ENCODE assay signal across 8 cellular contexts in genomic region chr12:64679487-64679983, GRCh38.
DNase-seq lines count a peak whose midpoint lies in the region; ATAC-seq and TF ChIP-seq lines count a peak whose summit lies in the region.

No MANE protein-coding gene starts in this region.

- ATAC-seq in HG03095 (IDR thresholded peaks at IDR 0.05; ENCODE audit: unreplicated experiment): peak; percentile 47

- no peak overlapping the region for H3K9ac ChIP-seq in adipocyte (ENCODE audit: low read length)

- H3K27me3 ChIP-seq in adipocyte (replicated peaks; ENCODE audit: control insufficient read depth, insufficient read depth, low read length) (no peaks in the 10 kb centered on the region), left ventricle myocardium inferior (ENCODE audit: low read depth) (no peaks in the 10 kb centered on the region)

- no peak for TF ChIP-seq CTCF in left ventricle myocardium inferior (IDR thresholded peaks at IDR 0.05; ENCODE audit: borderline replicate concordance)

- H3K27ac ChIP-seq in left ventricle myocardium inferior (replicated peaks): peak overlapping the region; percentile 74

- no peaks in the 10 kb centered on the region for H3K9me3 ChIP-seq in adipocyte (ENCODE audit: control insufficient read depth, low read length)
- H3K9me3 ChIP-seq in left ventricle myocardium inferior (replicated peaks): no peaks in the 10 kb centered on the region

- H3K36me3 ChIP-seq in adipocyte (ENCODE audit: control insufficient read depth, insufficient read depth, low read length, severe bottlenecking) (no peaks in the 10 kb centered on the region), left ventricle myocardium inferior (no peaks in the 10 kb centered on the region)

- DNase-seq in Daoy (ENCODE audit: low read depth): peak; percentile 94
- DNase-seq in SHP77 (lab: John Stamatoyannopoulos, UW): peak; percentile 43 to 61
- peak; percentile 85 for DNase-seq in adipocyte (ENCODE audit: low read depth)
- DNase-seq in left ventricle myocardium inferior: peak; percentile 78
- DNase-seq in stimulated activated CD4-positive, alpha-beta T cell treated with anti-CD3 and anti-CD28 coated beads, Interleukin-4, amount 100 ng/mL, for 1 hour: peak; percentile 41
- no peak for DNase-seq in NK-92 (lab: John Stamatoyannopoulos, UW; ENCODE audit: unreplicated experiment)
- no peak for DNase-seq in COLO668 (lab: John Stamatoyannopoulos, UW; ENCODE audit: unreplicated experiment)

- H3K4me3 ChIP-seq in adipocyte (ENCODE audit: low read length) (peak overlapping the region; percentile 26), left ventricle myocardium inferior (peak overlapping the region; percentile 36)

- intact Hi-C loops in left ventricle myocardium inferior (cut with micrococcal nuclease): loop anchor here (10.0 kb wide), 1 partner anchor 65 kb away; the partner anchor contains the start of gene RASSF3

- H3K4me1 ChIP-seq in adipocyte (ENCODE audit: control insufficient read depth, insufficient read depth, low read length) (peaks cover 15% of the 10 kb centered on the region), left ventricle myocardium inferior (peaks cover 98% of the 10 kb centered on the region)

Comparison
In these comparisons a context has a peak if more than half of its experiments do, and no peak if none do; other contexts are left out.
1. DNase-seq: peak in Daoy (single experiment), SHP77 (2 of 2), adipocyte (single experiment), left ventricle myocardium inferior (single experiment) and stimulated activated CD4-positive, alpha-beta T cell treated with anti-CD3 and anti-CD28 coated beads, Interleukin-4, amount 100 ng/mL, for 1 hour (single experiment); none in NK-92 (single experiment) and COLO668 (single experiment).